8 cellular contexts compared by ENCODE assay signal in the genomic region with DNA sequence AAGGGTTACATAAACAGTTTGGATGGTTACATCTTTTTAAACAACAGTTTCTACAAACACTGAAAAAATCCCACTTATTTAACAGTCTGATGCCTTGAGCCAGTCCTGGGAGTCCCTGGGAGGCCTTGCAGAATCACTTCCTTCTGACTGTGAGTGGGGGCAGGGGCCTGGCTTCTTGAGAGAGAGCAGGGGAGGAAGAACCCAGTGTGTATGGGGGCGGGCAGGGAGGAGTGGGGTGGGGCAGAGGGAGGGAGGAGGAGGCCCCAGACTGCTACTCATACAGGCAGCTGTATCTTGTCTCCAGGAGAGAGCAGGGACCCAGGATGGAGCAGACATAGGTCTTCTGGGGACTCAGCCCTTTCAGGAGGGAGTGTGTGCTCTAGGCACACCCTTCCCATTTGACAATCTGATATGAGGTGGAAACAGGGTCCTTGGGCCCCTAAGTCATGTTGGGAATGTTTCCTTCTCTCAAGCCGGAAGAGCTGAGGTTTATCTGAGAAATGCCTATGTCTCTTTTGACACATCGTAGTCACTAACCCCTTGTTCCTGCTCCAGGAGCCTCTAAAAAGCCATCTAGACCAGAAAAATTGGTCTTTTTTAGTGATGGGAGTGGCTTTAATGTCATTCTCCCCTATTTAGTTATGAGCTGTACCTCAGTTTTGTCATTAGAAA.
DNase-seq lines count a peak whose midpoint lies in the region; ATAC-seq and TF ChIP-seq lines count a peak whose summit lies in the region.

No MANE protein-coding gene starts in this region.

- TF ChIP-seq CTCF in cardiac fibroblast (IDR thresholded peaks at IDR 0.05; ENCODE audit: low read depth, low read length): no peak

- no peak overlapping the region for H3K4me3 ChIP-seq in cardiac fibroblast (replicated peaks in 1 of 2; ENCODE audit: low read depth in 2 of 2, low read length in 2 of 2)

- peak; percentile 61 for DNase-seq in ACHN
- DNase-seq in T-helper 1 cell: peak; percentile 20 to 81 (median 39)
- DNase-seq in cardiac fibroblast (ENCODE audit: low read depth in 2 of 2): peak; percentile 94
- DNase-seq in memory B cell (ENCODE audit: low spot score in 2 of 2): no peak
- no peak for DNase-seq in NCI-H128 (lab: John Stamatoyannopoulos, UW; ENCODE audit: unreplicated experiment)

- peak overlapping the region; percentile 48 for H3K27ac Mint-ChIP-seq in memory B cell
- peak overlapping the region; percentile 87 for H3K27ac Mint-ChIP-seq in stimulated activated naive CD8-positive, alpha-beta T cell treated with anti-CD3 and anti-CD28 coated beads, Interleukin-15, Interleukin-2, amounts not matched to agents 100 ng/mL and 50 ng/mL, for 24 hours

- ATAC-seq in GM19035 (IDR thresholded peaks at IDR 0.05; ENCODE audit: unreplicated experiment): peak; percentile 83
- ATAC-seq in HG03159 (IDR thresholded peaks at IDR 0.05; ENCODE audit: unreplicated experiment): peak; percentile 82
- ATAC-seq in memory B cell (ENCODE audit: low read depth): peak; percentile 97

- peaks cover 44% of the 10 kb centered on the region for H3K4me1 Mint-ChIP-seq in memory B cell
- peaks cover 96% of the 10 kb centered on the region for H3K4me1 Mint-ChIP-seq in stimulated activated naive CD8-positive, alpha-beta T cell treated with anti-CD3 and anti-CD28 coated beads, Interleukin-15, Interleukin-2, amounts not matched to agents 100 ng/mL and 50 ng/mL, for 24 hours (ENCODE audit: low read depth)

- no peaks in the 10 kb centered on the region for H3K27me3 Mint-ChIP-seq in memory B cell
- H3K27me3 Mint-ChIP-seq in stimulated activated naive CD8-positive, alpha-beta T cell treated with anti-CD3 and anti-CD28 coated beads, Interleukin-15, Interleukin-2, amounts not matched to agents 100 ng/mL and 50 ng/mL, for 24 hours: no peaks in the 10 kb centered on the region

- in situ Hi-C loops in ACHN (cut with HindIII; ENCODE audit: low pct_ligation_motif_present, low pct_unique_long_range_greater_than_20kb, low sequenced_read_pairs): no loop called here

- peaks cover 10% of the 10 kb centered on the region for H3K36me3 Mint-ChIP-seq in memory B cell
- H3K36me3 Mint-ChIP-seq in stimulated activated naive CD8-positive, alpha-beta T cell treated with anti-CD3 and anti-CD28 coated beads, Interleukin-15, Interleukin-2, amounts not matched to agents 100 ng/mL and 50 ng/mL, for 24 hours (ENCODE audit: low read depth): peaks cover 30% of the 10 kb centered on the region

- H3K9me3 Mint-ChIP-seq in memory B cell: no peaks in the 10 kb centered on the region
- H3K9me3 Mint-ChIP-seq in stimulated activated naive CD8-positive, alpha-beta T cell treated with anti-CD3 and anti-CD28 coated beads, Interleukin-15, Interleukin-2, amounts not matched to agents 100 ng/mL and 50 ng/mL, for 24 hours: no peaks in the 10 kb centered on the region

- H3K4me3 Mint-ChIP-seq in memory B cell: peak overlapping the region; percentile 72
- peak overlapping the region; percentile 22 for H3K4me3 Mint-ChIP-seq in stimulated activated naive CD8-positive, alpha-beta T cell treated with anti-CD3 and anti-CD28 coated beads, Interleukin-15, Interleukin-2, amounts not matched to agents 100 ng/mL and 50 ng/mL, for 24 hours

Comparison
In these comparisons a context has a peak if more than half of its experiments do, and no peak if none do; other contexts are left out.
1. DNase-seq: peak in ACHN (single experiment), T-helper 1 cell (5 of 5) and cardiac fibroblast (2 of 2); none in memory B cell (0 of 2) and NCI-H128 (single experiment).
2. Peak in every context shown above with its lines, with median percentiles within 50 percentile points of each other: ATAC-seq.